27 cellular contexts compared by ENCODE assay signal in the genomic region with DNA sequence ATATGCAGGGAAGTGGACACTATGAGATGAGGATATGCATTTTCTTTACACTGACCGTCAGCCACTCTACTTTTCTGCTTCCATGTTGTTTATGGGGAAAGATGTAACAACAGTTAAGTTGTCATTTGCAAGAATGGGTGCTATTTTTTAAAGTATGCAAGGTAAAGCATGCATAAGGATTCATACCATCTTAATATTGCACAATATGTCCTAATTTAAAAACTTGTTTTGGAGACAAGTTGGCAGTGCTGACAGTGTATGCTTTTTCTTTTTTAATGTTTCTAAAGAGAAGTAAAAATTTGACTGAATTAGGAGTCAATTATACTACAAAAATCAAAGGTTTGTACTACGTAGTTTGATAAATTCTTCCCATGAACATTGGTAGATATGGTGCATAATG.
"Had no signal": no experiment of that assay in that cellular context is flagged by ENCODE, and none has a peak within 500 bp of the region (broad histone marks: within the 10 kb centered on the region; RNA-seq: fewer than 3 reads in every experiment).

No MANE protein-coding gene starts in this region.

- H3K27ac ChIP-seq: stomach, suprapubic skin, testis, thoracic aorta, thyroid gland, tibial artery, tibial nerve, transverse colon, upper lobe of left lung, upper lobe of right lung, uterus, vagina had no signal

- FAIRE-seq: urothelium cell line had no signal

- H3K4me1 ChIP-seq: stomach, testis, thyroid gland, tibial artery, tibial nerve, transverse colon, upper lobe of left lung, upper lobe of right lung, uterus, vagina had no signal

- DNase-seq: stimulated activated CD4-positive, alpha-beta T cell treated with anti-CD3 and anti-CD28 coated beads, Interleukin-2, amount 100 ng/mL, for 48 hours; stimulated activated CD4-positive, alpha-beta T cell treated with anti-CD3 and anti-CD28 coated beads, Interleukin-4, amount 100 ng/mL, for 1 hour; stimulated activated CD4-positive, alpha-beta T cell treated with anti-CD3 and anti-CD28 coated beads, Interleukin-4, amount 100 ng/mL, for 24 hours; stimulated activated CD4-positive, alpha-beta T cell treated with anti-CD3 and anti-CD28 coated beads, Interleukin-4, amount 100 ng/mL, for 4 hours; stimulated activated CD8-positive, alpha-beta memory T cell treated with anti-CD3 and anti-CD28 coated beads, Interleukin-4, amount 100 ng/mL, for 48 hours; stimulated activated naive B cell treated with anti-CD40 and anti-IgM and Interleukin-4, amounts not matched to agents 10 μg/mL and 1 μg/mL and 100 μg/mL, for 72 hours; stimulated activated naive CD4-positive, alpha-beta T cell; stimulated activated naive CD4-positive, alpha-beta T cell treated with Interleukin-2 at 50 U/mL for 16 hours; stimulated activated naive CD8-positive, alpha-beta T cell treated with anti-CD3 and anti-CD28 coated beads, Interleukin-15, amount 100 ng/mL, for 72 hours; stimulated activated naive CD8-positive, alpha-beta T cell treated with anti-CD3 and anti-CD28 coated beads, Interleukin-15, Interleukin-2, amounts not matched to agents 100 U/mL and 50 U/mL, for 24 hours; stomach; substantia nigra; testis; thyroid gland; tibial artery; transverse colon; trophoblast cell; upper lobe of left lung; upper lobe of right lung; uterus had no signal

- H3K9me3 ChIP-seq: suprapubic skin, testis, thoracic aorta, tibial nerve, transverse colon, upper lobe of right lung, uterus, vagina had no signal

- H3K4me3 ChIP-seq: stomach, suprapubic skin, testis, thoracic aorta, thyroid gland, tibial artery, tibial nerve, transverse colon, upper lobe of left lung, upper lobe of right lung, uterus, vagina had no signal

- H3K36me3 ChIP-seq: stomach, suprapubic skin, thoracic aorta, thyroid gland, tibial artery, tibial nerve, transverse colon, upper lobe of left lung, upper lobe of right lung, uterus, vagina had no signal

- ATAC-seq: stimulated activated effector memory CD8-positive, alpha-beta T cell treated with anti-CD3 and anti-CD28 coated beads, Interleukin-12 subunit alpha, Interleukin-12 subunit beta, amount 100 ng/mL, for 72 hours; stimulated activated memory B cell treated with anti-CD40 and anti-IgM and Interleukin-4, amounts not matched to agents 10 μg/mL and 1 μg/mL and 100 μg/mL, for 72 hours; stimulated activated naive B cell treated with anti-CD40 and anti-IgM and Interleukin-4, amounts not matched to agents 10 μg/mL and 1 μg/mL and 100 μg/mL, for 72 hours; stimulated activated naive CD8-positive, alpha-beta T cell treated with anti-CD3 and anti-CD28 coated beads, Interleukin-15, amount 100 ng/mL, for 72 hours; stimulated activated naive CD8-positive, alpha-beta T cell treated with anti-CD3 and anti-CD28 coated beads, Interleukin-15, Interleukin-2, amounts not matched to agents 100 U/mL and 50 U/mL, for 24 hours; upper lobe of right lung had no signal

- H3K27me3 ChIP-seq: stomach, suprapubic skin, testis, thyroid gland, tibial artery, tibial nerve, transverse colon, upper lobe of left lung, upper lobe of right lung, uterus, vagina had no signal
